Comparison of ENCODE assay signal across 8 cellular contexts in genomic region chr12:42568952-42569916, GRCh38. TPM values are rescaled to one million over a fixed set of nuclear protein-coding genes. Genes with fewer than 3 reads are reported as not detected.
DNase-seq lines count a peak whose midpoint lies in the region; ATAC-seq and TF ChIP-seq lines count a peak whose summit lies in the region.

No MANE protein-coding gene starts in this region.

- H3K27ac ChIP-seq in breast epithelium (no peak overlapping the region), liver (ENCODE audit: low read depth in 1 of 2, low read length in 2 of 2) (no peak overlapping the region)

- TF ChIP-seq CTCF in activated CD8-positive, alpha-beta T cell treated with anti-CD3 and anti-CD28 coated beads for 36 hours (IDR thresholded peaks at IDR 0.05), result peak; percentile 45
- TF ChIP-seq CTCF in breast epithelium (IDR thresholded peaks at IDR 0.05) (peak in 2 of 3 donors; percentile 8 to 29), liver (IDR thresholded peaks at IDR 0.05; ENCODE audit: low read depth, low read length, missing input control) (peak; percentile 43)

- H3K9me3 Mint-ChIP-seq in activated CD8-positive, alpha-beta T cell treated with anti-CD3 and anti-CD28 coated beads for 36 hours, result no peaks in the 10 kb centered on the region
- no peaks in the 10 kb centered on the region for H3K9me3 Mint-ChIP-seq in activated CD8-positive, alpha-beta T cell treated with anti-CD3 and anti-CD28 coated beads, Interleukin-2, amount 10 ng/mL, durations not matched to agents 7 days and 5 days (ENCODE audit: insufficient read depth)

- H3K27ac Mint-ChIP-seq in activated CD8-positive, alpha-beta T cell treated with anti-CD3 and anti-CD28 coated beads for 36 hours, result no peak overlapping the region
- no peak overlapping the region for H3K27ac Mint-ChIP-seq in activated CD8-positive, alpha-beta T cell treated with anti-CD3 and anti-CD28 coated beads, Interleukin-2, amount 10 ng/mL, durations not matched to agents 7 days and 5 days

- H3K4me3 ChIP-seq in breast epithelium (no peak overlapping the region), liver (ENCODE audit: low read depth in 1 of 3, low read length in 3 of 3) (no peak overlapping the region)

- H3K27me3 Mint-ChIP-seq in activated CD8-positive, alpha-beta T cell treated with anti-CD3 and anti-CD28 coated beads for 36 hours, result peaks cover 3% of the 10 kb centered on the region
- H3K27me3 Mint-ChIP-seq in activated CD8-positive, alpha-beta T cell treated with anti-CD3 and anti-CD28 coated beads, Interleukin-2, amount 10 ng/mL, durations not matched to agents 7 days and 5 days (ENCODE audit: low read depth), result peaks cover 3% of the 10 kb centered on the region

- DNase-seq in activated CD8-positive, alpha-beta T cell treated with anti-CD3 and anti-CD28 coated beads for 36 hours, result no peak
- no peak for DNase-seq in activated CD8-positive, alpha-beta T cell treated with anti-CD3 and anti-CD28 coated beads, Interleukin-2, amount 10 ng/mL, durations not matched to agents 7 days and 5 days
- DNase-seq in NCI-H446 (lab: John Stamatoyannopoulos, UW) (peak; percentile 27 to 61), breast epithelium (ENCODE audit: low spot score in 2 of 2) (no peak), HK-2 (ENCODE audit: unreplicated experiment) (no peak)

- no peaks in the 10 kb centered on the region for H3K27me3 ChIP-seq in breast epithelium
- H3K27me3 ChIP-seq in liver (ENCODE audit: control insufficient read depth in 4 of 4, insufficient read depth in 4 of 4, low read length in 3 of 4), result peaks cover 0 to 2% (median under 1%) of the 10 kb centered on the region in 4 donors

- no peak for ATAC-seq in activated CD8-positive, alpha-beta T cell treated with anti-CD3 and anti-CD28 coated beads for 36 hours
- no peak for ATAC-seq in activated CD8-positive, alpha-beta T cell treated with anti-CD3 and anti-CD28 coated beads, Interleukin-2, amount 10 ng/mL, durations not matched to agents 7 days and 5 days
- ATAC-seq in HG03025 (IDR thresholded peaks at IDR 0.05; ENCODE audit: low FRiP score, unreplicated experiment) (peak; percentile 59), GM19467 (IDR thresholded peaks at IDR 0.05; ENCODE audit: unreplicated experiment) (no peak)

- POLR2A ChIA-PET in activated CD8-positive, alpha-beta T cell treated with anti-CD3 and anti-CD28 coated beads for 36 hours (lab: Charles Lee), result no interaction called here
- POLR2A ChIA-PET in activated CD8-positive, alpha-beta T cell treated with anti-CD3 and anti-CD28 coated beads, Interleukin-2, amount 10 ng/mL, durations not matched to agents 7 days and 5 days (lab: Charles Lee), result interaction anchor here (0.6 kb wide), 1 partner anchor 104 kb away, joined by 7 read pairs; no protein-coding TSS in a partner anchor

- no peak for TF ChIP-seq POLR2A in breast epithelium (IDR thresholded peaks at IDR 0.05)

- intact Hi-C loops in activated CD8-positive, alpha-beta T cell treated with anti-CD3 and anti-CD28 coated beads for 36 hours (cut with micrococcal nuclease), result loop anchor here (5.0 kb wide), 1 partner anchor 87 kb away; no protein-coding TSS in a partner anchor
- intact Hi-C loops in breast epithelium (cut with DNase I; ENCODE audit: low total_unique reads), result no loop called here

- no peaks in the 10 kb centered on the region for H3K4me1 Mint-ChIP-seq in activated CD8-positive, alpha-beta T cell treated with anti-CD3 and anti-CD28 coated beads for 36 hours (ENCODE audit: low read depth)
- no peaks in the 10 kb centered on the region for H3K4me1 Mint-ChIP-seq in activated CD8-positive, alpha-beta T cell treated with anti-CD3 and anti-CD28 coated beads, Interleukin-2, amount 10 ng/mL, durations not matched to agents 7 days and 5 days (ENCODE audit: low read depth)

- H3K4me1 ChIP-seq in breast epithelium, result no peaks in the 10 kb centered on the region
- H3K4me1 ChIP-seq in liver (ENCODE audit: control insufficient read depth in 4 of 4, insufficient read depth in 4 of 4, low read length in 3 of 4), result no peaks in the 10 kb centered on the region

- CTCF ChIA-PET in activated CD8-positive, alpha-beta T cell treated with anti-CD3 and anti-CD28 coated beads for 36 hours (lab: Charles Lee), result interaction anchor here (0.8 to 2.1 kb wide), 13 partner anchors 9 to 198 kb away, joined by 3 to 12 read pairs (median 4); no protein-coding TSS in a partner anchor
- CTCF ChIA-PET in activated CD8-positive, alpha-beta T cell treated with anti-CD3 and anti-CD28 coated beads, Interleukin-2, amount 10 ng/mL, durations not matched to agents 7 days and 5 days (lab: Charles Lee), result interaction anchor here (0.8 to 2.5 kb wide), 5 partner anchors 83 to 144 kb away, joined by 3 to 8 read pairs (median 3); no protein-coding TSS in a partner anchor

- H3K9ac ChIP-seq in liver (ENCODE audit: low read depth in 1 of 2, low read length in 2 of 2), result no peak overlapping the region

- H3K36me3 Mint-ChIP-seq in activated CD8-positive, alpha-beta T cell treated with anti-CD3 and anti-CD28 coated beads for 36 hours (ENCODE audit: low read depth), result no peaks in the 10 kb centered on the region
- H3K36me3 Mint-ChIP-seq in activated CD8-positive, alpha-beta T cell treated with anti-CD3 and anti-CD28 coated beads, Interleukin-2, amount 10 ng/mL, durations not matched to agents 7 days and 5 days (ENCODE audit: low read depth), result no peaks in the 10 kb centered on the region

- H3K4me3 Mint-ChIP-seq in activated CD8-positive, alpha-beta T cell treated with anti-CD3 and anti-CD28 coated beads for 36 hours, result no peak overlapping the region
- H3K4me3 Mint-ChIP-seq in activated CD8-positive, alpha-beta T cell treated with anti-CD3 and anti-CD28 coated beads, Interleukin-2, amount 10 ng/mL, durations not matched to agents 7 days and 5 days, result no peak overlapping the region

- H3K9me3 ChIP-seq in breast epithelium (no peaks in the 10 kb centered on the region), liver (ENCODE audit: control insufficient read depth in 4 of 4, low read length in 3 of 4) (no peaks in the 10 kb centered on the region)

- H3K36me3 ChIP-seq in breast epithelium (no peaks in the 10 kb centered on the region), liver (ENCODE audit: control insufficient read depth in 4 of 4, insufficient read depth in 3 of 4, low read depth in 1 of 4, low read length in 3 of 4) (no peaks in the 10 kb centered on the region)

- TF ChIP-seq RAD21 in liver (IDR thresholded peaks at IDR 0.05), result peak; percentile 76 to 81

- 12% methylated on average over 6 of the region's 6 CpGs for WGBS in liver

TF ChIP-seq in liver, 16 proteins besides CTCF, POLR2A, EP300 and RAD21 (continues in another document):
- TF ChIP-seq ZBTB33 (IDR thresholded peaks at IDR 0.05) (no peak), HNF4A (conservative IDR thresholded peaks at IDR 0.05) (no peak), EGR1 (IDR thresholded peaks at IDR 0.05; ENCODE audit: low read depth in 2 of 2) (no peak), JUND (IDR thresholded peaks at IDR 0.05) (no peak), MAX (IDR thresholded peaks at IDR 0.05) (no peak), FOXA2 (IDR thresholded peaks at IDR 0.05) (no peak), ATF3 (IDR thresholded peaks at IDR 0.05) (no peak)

RNA-seq across cellular contexts. Expression of gene PRICKLE1, which starts 20.3 kb away (rescaled TPM):
- not detected for total RNA-seq in activated CD8-positive, alpha-beta T cell treated with anti-CD3 and anti-CD28 coated beads for 36 hours
- total RNA-seq in activated CD8-positive, alpha-beta T cell treated with anti-CD3 and anti-CD28 coated beads, Interleukin-2, amount 10 ng/mL, durations not matched to agents 7 days and 5 days, result under 1 TPM; 0.05 to 0.11 TPM
- 1 to 10 TPM; 6.4 to 9.4 (median 9.2) TPM for total RNA-seq in breast epithelium
- 1 to 10 TPM; 3.7 to 5.7 TPM for total RNA-seq in liver
- under 1 TPM; 0.59 to 0.65 TPM for polyA plus RNA-seq in liver

Comparison
In these comparisons a context has a peak if more than half of its experiments do, and no peak if none do; other contexts are left out.
1. DNase-seq: peak in NCI-H446 (2 of 2); none in activated CD8-positive, alpha-beta T cell treated with anti-CD3 and anti-CD28 coated beads for 36 hours (single experiment), activated CD8-positive, alpha-beta T cell treated with anti-CD3 and anti-CD28 coated beads, Interleukin-2, amount 10 ng/mL, durations not matched to agents 7 days and 5 days (single experiment), breast epithelium (0 of 2) and HK-2 (single experiment).
2. RNA of gene PRICKLE1, which starts 20.3 kb away (total RNA-seq): 6.4 to 9.4 TPM in breast epithelium and 3.7 to 5.7 TPM in liver; 0.05 to 0.11 TPM in activated CD8-positive, alpha-beta T cell treated with anti-CD3 and anti-CD28 coated beads, Interleukin-2, amount 10 ng/mL, durations not matched to agents 7 days and 5 days and not detected in activated CD8-positive, alpha-beta T cell treated with anti-CD3 and anti-CD28 coated beads for 36 hours; every median in the first group is over 4 times any median in the second.
3. Peak in every context shown above with its lines, with median percentiles within 50 percentile points of each other: CTCF ChIP-seq.